ENCODE assay signal across 2 cellular contexts in genomic region chr12:101707131-101707782, GRCh38.
TF ChIP-seq lines count a peak whose summit lies in the region.

No MANE protein-coding gene starts in this region.

TF ChIP-seq in IMR-90, 13 proteins besides CTCF, POLR2A, EP300 and RAD21:
- TF ChIP-seq MAFK (IDR thresholded peaks at IDR 0.05; ENCODE audit: low read depth, low read length) (no peak), BHLHE40 (IDR thresholded peaks at IDR 0.05; ENCODE audit: low read depth, low read length) (no peak), MXI1 (IDR thresholded peaks at IDR 0.05; ENCODE audit: borderline replicate concordance, low read depth, low read length) (no peak), CHD1 (IDR thresholded peaks at IDR 0.05; ENCODE audit: low read depth, low read length) (no peak), CEBPB (IDR thresholded peaks at IDR 0.05; ENCODE audit: low read depth, low read length) (no peak), NFE2L2 (IDR thresholded peaks at IDR 0.05; ENCODE audit: low read depth, low read length) (no peak), FOS (IDR thresholded peaks at IDR 0.05; ENCODE audit: low read depth, low read length) (no peak), SMC3 (IDR thresholded peaks at IDR 0.05; ENCODE audit: low read depth, low read length) (no peak), USF2 (IDR thresholded peaks at IDR 0.05; ENCODE audit: low read depth, low read length) (no peak), RCOR1 (IDR thresholded peaks at IDR 0.05; ENCODE audit: insufficient replicate concordance, low read length) (no peak), RFX5 (IDR thresholded peaks at IDR 0.05; ENCODE audit: low read depth, low read length) (no peak), ELK1 (IDR thresholded peaks at IDR 0.05; ENCODE audit: borderline replicate concordance, low read depth, low read length) (no peak)
TF ChIP-seq in IMR-90: peak in this region for 0.

TF ChIP-seq in GM12878, 131 proteins besides CTCF, POLR2A, EP300 and RAD21:
- no peak for TF ChIP-seq PAX8 (IDR thresholded peaks at IDR 0.05)
- TF ChIP-seq YBX1 (IDR thresholded peaks at IDR 0.05) = no peak
- no peak for TF ChIP-seq TARDBP (IDR thresholded peaks at IDR 0.05; ENCODE audit: borderline replicate concordance)
- no peak for TF ChIP-seq ZNF592 (IDR thresholded peaks at IDR 0.05)
- TF ChIP-seq MLLT1 (IDR thresholded peaks at IDR 0.05) = no peak
- TF ChIP-seq ZNF384 (IDR thresholded peaks at IDR 0.05; ENCODE audit: borderline replicate concordance, low read depth, low read length) = no peak
- no peak for TF ChIP-seq JUNB (IDR thresholded peaks at IDR 0.05)
- TF ChIP-seq GATAD2B (conservative IDR thresholded peaks at IDR 0.05; ENCODE audit: low read depth) = no peak
- no peak for TF ChIP-seq NFIC (IDR thresholded peaks at IDR 0.05; ENCODE audit: low read depth, low read length)
- no peak for TF ChIP-seq LARP7 (IDR thresholded peaks at IDR 0.05)
- TF ChIP-seq EGR1 (IDR thresholded peaks at IDR 0.05; ENCODE audit: borderline replicate concordance in 1 of 2, low read depth in 2 of 2, low read length in 2 of 2) = no peak
- no peak for TF ChIP-seq ZBTB11 (CRISPR knock-in tag; IDR thresholded peaks at IDR 0.05)
- TF ChIP-seq SPI1 (IDR thresholded peaks at IDR 0.05; ENCODE audit: borderline replicate concordance, insufficient read depth, low read depth, low read length) = no peak
- TF ChIP-seq SIN3A (IDR thresholded peaks at IDR 0.05; ENCODE audit: low read depth, low read length) = no peak
- no peak for TF ChIP-seq IRF3 (IDR thresholded peaks at IDR 0.05)
- no peak for TF ChIP-seq FOXM1 (IDR thresholded peaks at IDR 0.05; ENCODE audit: low read depth, low read length)
- no peak for TF ChIP-seq IKZF1 (conservative IDR thresholded peaks at IDR 0.05)
- no peak for TF ChIP-seq HDGF (IDR thresholded peaks at IDR 0.05)
- no peak for TF ChIP-seq TCF7 (IDR thresholded peaks at IDR 0.05; ENCODE audit: borderline replicate concordance)
- no peak for TF ChIP-seq ZBTB40 (IDR thresholded peaks at IDR 0.05; ENCODE audit: borderline replicate concordance)
TF ChIP-seq in GM12878: peak in this region for 0.
